8 cellular contexts compared by ENCODE assay signal in the genomic region with DNA sequence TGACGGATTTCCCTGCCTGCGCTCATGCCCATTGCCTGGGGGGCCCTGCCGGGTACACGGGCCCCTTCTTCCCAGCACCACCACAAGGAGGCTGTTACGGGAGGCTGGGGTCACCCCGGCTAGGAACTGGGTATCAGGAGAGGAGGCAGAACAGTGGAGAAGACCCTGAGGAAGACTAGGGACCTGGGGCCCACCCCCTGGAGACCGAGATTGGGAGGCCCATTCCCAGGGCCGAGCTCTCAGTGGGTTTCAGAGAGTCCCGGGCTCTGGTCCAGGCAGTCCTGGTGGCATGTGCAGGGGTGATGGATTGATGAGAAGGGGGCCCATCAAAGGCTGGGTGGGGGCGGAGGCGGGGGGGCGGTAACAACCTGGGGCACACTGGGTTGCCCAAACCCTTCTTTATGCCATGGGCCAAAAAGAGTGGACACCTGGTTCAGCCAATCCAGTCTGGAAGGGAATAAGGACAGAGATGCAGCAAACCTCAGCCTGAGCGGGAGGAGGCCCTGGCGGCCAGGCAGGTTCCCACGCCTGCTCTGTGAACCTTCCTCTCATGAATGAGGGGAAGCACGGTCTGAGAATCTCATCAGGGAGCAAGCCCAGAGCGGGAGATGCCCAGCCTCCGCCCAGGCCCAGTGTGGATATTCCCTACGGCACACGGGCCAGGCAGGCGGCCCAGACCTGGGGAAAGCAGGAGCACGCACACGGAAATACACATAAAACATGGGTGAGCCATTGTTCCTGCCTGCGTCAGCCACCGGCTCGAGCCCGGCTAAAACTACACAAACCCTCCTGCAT. TPM values are rescaled to one million over a fixed set of nuclear protein-coding genes. Genes with fewer than 3 reads are reported as not detected.
DNase-seq lines count a peak whose midpoint lies in the region; ATAC-seq lines count a peak whose summit lies in the region.

No MANE protein-coding gene starts in this region.

- peak overlapping the region; percentile 12 for H2AFZ ChIP-seq in ACC112 (ENCODE audit: low read length, unreplicated experiment)

- H3K27me3 ChIP-seq in ACC112 (ENCODE audit: insufficient read depth, low read length) = no peaks in the 10 kb centered on the region
- peaks cover 43% of the 10 kb centered on the region for H3K27me3 ChIP-seq in HUES6 (ENCODE audit: control insufficient read depth, insufficient read depth, low read length)
- H3K27me3 ChIP-seq in naive thymus-derived CD4-positive, alpha-beta T cell (ENCODE audit: control insufficient read depth in 2 of 2, insufficient read depth in 2 of 2, low read length in 2 of 2) = no peaks in the 10 kb centered on the region

- peak overlapping the region; percentile 55 for H3K9ac ChIP-seq in HUES6 (ENCODE audit: low read length)

- peaks cover 35% of the 10 kb centered on the region for H3K79me2 ChIP-seq in ACC112 (ENCODE audit: control insufficient read depth, insufficient read depth, low read length, unreplicated experiment)

- no peaks in the 10 kb centered on the region for H3K9me3 ChIP-seq in HUES6 (ENCODE audit: control insufficient read depth, insufficient read depth, low read depth, low read length)
- no peaks in the 10 kb centered on the region for H3K9me3 ChIP-seq in naive thymus-derived CD4-positive, alpha-beta T cell (ENCODE audit: control insufficient read depth in 2 of 3, low read length in 3 of 3)

- no peak overlapping the region for H3K27ac Mint-ChIP-seq in dendritic cell treated with granulocyte-macrophage colony-stimulating factor and Interleukin-4, amounts not matched to agents 40 ng/mL and 50 ng/mL, for 4 days
- H3K27ac Mint-ChIP-seq in naive thymus-derived CD4-positive, alpha-beta T cell = no peak overlapping the region

- no peak for ATAC-seq in naive thymus-derived CD4-positive, alpha-beta T cell
- ATAC-seq in HG02938 (IDR thresholded peaks at IDR 0.05; ENCODE audit: unreplicated experiment) = no peak

- H3K9me3 Mint-ChIP-seq in dendritic cell treated with granulocyte-macrophage colony-stimulating factor and Interleukin-4, amounts not matched to agents 40 ng/mL and 50 ng/mL, for 4 days = no peaks in the 10 kb centered on the region
- H3K9me3 Mint-ChIP-seq in naive thymus-derived CD4-positive, alpha-beta T cell = peaks cover 0 to 4% (median 0%) of the 10 kb centered on the region in 11 donors

- POLR2A ChIA-PET in naive thymus-derived CD4-positive, alpha-beta T cell (lab: Charles Lee) = no interaction called here

- H3K27ac ChIP-seq in ACC112 (ENCODE audit: low read depth, low read length) = 0 out of 2 replicates have a peak overlapping the region, but pooled peaks have one; percentile 11
- H3K27ac ChIP-seq in HUES6 (ENCODE audit: low read depth, low read length) = no peak overlapping the region
- no peak overlapping the region for H3K27ac ChIP-seq in naive thymus-derived CD4-positive, alpha-beta T cell (ENCODE audit: low read depth, low read length)

- peaks cover 57% of the 10 kb centered on the region for H3K27me3 Mint-ChIP-seq in dendritic cell treated with granulocyte-macrophage colony-stimulating factor and Interleukin-4, amounts not matched to agents 40 ng/mL and 50 ng/mL, for 4 days
- H3K27me3 Mint-ChIP-seq in naive thymus-derived CD4-positive, alpha-beta T cell = peaks cover 20 to 61% (median 38%) of the 10 kb centered on the region in 5 donors

- H3K36me3 Mint-ChIP-seq in dendritic cell treated with granulocyte-macrophage colony-stimulating factor and Interleukin-4, amounts not matched to agents 40 ng/mL and 50 ng/mL, for 4 days (ENCODE audit: low read depth) = no peaks in the 10 kb centered on the region
- H3K36me3 Mint-ChIP-seq in naive thymus-derived CD4-positive, alpha-beta T cell = peaks cover 0 to 8% (median 6%) of the 10 kb centered on the region in 5 donors

- CTCF ChIA-PET in naive thymus-derived CD4-positive, alpha-beta T cell (lab: Charles Lee) = interaction anchor here (1.8 kb wide), 1 partner anchor 10 kb away, joined by 8 read pairs; no protein-coding TSS in a partner anchor

- peaks cover 42% of the 10 kb centered on the region for H3K4me1 Mint-ChIP-seq in dendritic cell treated with granulocyte-macrophage colony-stimulating factor and Interleukin-4, amounts not matched to agents 40 ng/mL and 50 ng/mL, for 4 days (ENCODE audit: low read depth)
- peaks cover 10 to 49% (median 20%) of the 10 kb centered on the region in 7 donors for H3K4me1 Mint-ChIP-seq in naive thymus-derived CD4-positive, alpha-beta T cell

- H3K4me3 ChIP-seq in ACC112 (ENCODE audit: low read depth, low read length) (peak overlapping the region; percentile 88), HUES6 (ENCODE audit: low read depth, low read length) (peak overlapping the region; percentile 70)
- no peak overlapping the region for H3K4me3 ChIP-seq in naive thymus-derived CD4-positive, alpha-beta T cell (ENCODE audit: low read length)

- no peaks in the 10 kb centered on the region for H3K36me3 ChIP-seq in ACC112 (ENCODE audit: insufficient read depth, low read length)
- no peaks in the 10 kb centered on the region for H3K36me3 ChIP-seq in HUES6 (ENCODE audit: control insufficient read depth, insufficient read depth, low read length)
- H3K36me3 ChIP-seq in naive thymus-derived CD4-positive, alpha-beta T cell (ENCODE audit: control insufficient read depth in 2 of 3, insufficient read depth in 3 of 3, low read length in 3 of 3) = no peaks in the 10 kb centered on the region

- intact Hi-C loops in dendritic cell treated with granulocyte-macrophage colony-stimulating factor and Interleukin-4, amounts not matched to agents 40 ng/mL and 50 ng/mL, for 4 days (cut with micrococcal nuclease) = no loop called here
- intact Hi-C loops in naive thymus-derived CD4-positive, alpha-beta T cell (cut with micrococcal nuclease) = no loop called here

- H3K4me1 ChIP-seq in ACC112 (ENCODE audit: control insufficient read depth, insufficient read depth, low read length, unreplicated experiment) (peaks cover 34% of the 10 kb centered on the region), HUES6 (ENCODE audit: control insufficient read depth, insufficient read depth, low read length) (peaks cover 12% of the 10 kb centered on the region; the same call in 1 of the 2 replicates)
- no peaks in the 10 kb centered on the region for H3K4me1 ChIP-seq in naive thymus-derived CD4-positive, alpha-beta T cell (ENCODE audit: control insufficient read depth in 2 of 2, insufficient read depth in 2 of 2, low read length in 2 of 2)

- peak overlapping the region; percentile 78 for H3K4me3 Mint-ChIP-seq in dendritic cell treated with granulocyte-macrophage colony-stimulating factor and Interleukin-4, amounts not matched to agents 40 ng/mL and 50 ng/mL, for 4 days
- peak overlapping the region in 8 of 10 donors; percentile 35 to 76 (median 60) for H3K4me3 Mint-ChIP-seq in naive thymus-derived CD4-positive, alpha-beta T cell

- no peak for DNase-seq in naive thymus-derived CD4-positive, alpha-beta T cell
- DNase-seq in SW480 (ENCODE audit: low spot score) = no peak
- DNase-seq in NCI-H2227 treated with DMSO at 0.1 percent for 48 hours (lab: John Stamatoyannopoulos, UW) = no peak
- DNase-seq in HK-2 (ENCODE audit: unreplicated experiment) = no peak

RNA-seq across cellular contexts. Expression of a gene that starts 0.8 kb away (rescaled TPM):
- total RNA-seq in naive thymus-derived CD4-positive, alpha-beta T cell = 10 to 100 TPM in 1 of 5 experiments, 1 to 10 TPM in 1, under 1 TPM in 2, not detected in 1; 0.30 to 23.9 (median 0.99) TPM
- not detected for polyA plus RNA-seq in naive thymus-derived CD4-positive, alpha-beta T cell

RNA-seq across cellular contexts. Expression of a gene that starts 29.1 kb away (rescaled TPM):
- total RNA-seq in naive thymus-derived CD4-positive, alpha-beta T cell = under 1 TPM in 1 of 5 experiments, not detected in 4; 0.99 TPM
- not detected for polyA plus RNA-seq in naive thymus-derived CD4-positive, alpha-beta T cell
